Comparison of ENCODE assay signal across 8 cellular contexts in the genomic region with DNA sequence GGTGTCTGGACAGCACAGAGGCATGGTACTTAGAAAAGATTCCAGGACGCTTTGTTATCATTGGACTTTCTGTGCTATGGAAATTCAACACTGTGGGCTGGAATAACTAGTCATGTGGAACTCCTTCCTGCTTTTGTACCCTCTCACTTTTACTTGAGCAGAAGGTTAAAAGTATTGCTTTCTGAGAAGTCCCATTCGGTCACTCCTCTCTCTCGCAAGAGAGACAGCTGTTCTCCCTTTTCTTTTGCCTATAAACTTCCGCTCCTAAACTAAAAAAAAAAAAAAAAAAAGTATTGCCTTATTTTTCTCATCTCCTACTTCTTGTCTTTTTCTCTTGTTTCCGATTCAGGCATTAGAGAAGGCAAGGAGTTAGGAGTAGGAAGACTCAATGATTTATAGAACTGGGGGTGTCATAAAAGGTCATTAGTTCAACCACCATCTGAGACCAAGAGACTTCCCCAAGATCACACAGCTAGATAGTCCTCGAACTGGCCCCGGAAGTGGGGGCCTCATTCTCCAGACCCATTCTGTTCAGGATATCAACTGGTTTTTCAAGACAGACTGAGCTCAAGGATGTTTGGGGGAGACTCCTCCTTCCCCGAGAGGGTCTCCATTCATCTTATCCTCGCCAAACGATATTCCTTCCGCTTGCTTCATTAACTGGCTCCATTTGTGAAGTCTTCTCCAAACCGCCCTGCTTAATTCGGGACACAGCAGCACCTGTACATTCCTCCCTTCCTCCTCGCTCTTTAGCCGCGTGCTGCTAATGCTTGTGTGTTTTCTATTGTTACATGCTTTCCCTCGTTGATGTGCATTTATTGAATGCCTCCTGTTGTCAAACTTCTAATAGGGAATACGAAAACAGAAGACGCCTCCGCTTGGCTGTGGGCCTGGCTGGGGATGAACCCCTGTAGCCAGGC. TPM values are rescaled to one million over a fixed set of nuclear protein-coding genes. Genes with fewer than 3 reads are reported as not detected.
A peak's percentile ranks its signal among the peaks of the same experiment; 100 is the strongest.
DNase-seq lines count a peak whose midpoint lies in the region; ATAC-seq and TF ChIP-seq lines count a peak whose summit lies in the region.

No MANE protein-coding gene starts in this region.

- H3K27me3 ChIP-seq in CD4-positive, CD25-positive, alpha-beta regulatory T cell (ENCODE audit: control insufficient read depth, insufficient read depth, low read length): no peaks in the 10 kb centered on the region

- DNase-seq in CD4-positive, CD25-positive, alpha-beta regulatory T cell: peak in 1 of 3 donors; percentile 59
- DNase-seq in HT1080 (ENCODE audit: low read depth) (peak; percentile 13), UCSD-AML1 (lab: John Stamatoyannopoulos, UW; ENCODE audit: unreplicated experiment) (peak; percentile 65), fibroblast of villous mesenchyme (ENCODE audit: low read depth) (no peak), omental fat pad (ENCODE audit: low spot score) (no peak), NCI-H345 (lab: John Stamatoyannopoulos, UW) (no peak), ecto neural progenitor cell (ENCODE audit: low spot score) (no peak)

- peaks cover 0 to 6% (median 0%) of the 10 kb centered on the region in 7 donors for H3K9me3 Mint-ChIP-seq in CD4-positive, CD25-positive, alpha-beta regulatory T cell

- no peaks in the 10 kb centered on the region for H3K36me3 Mint-ChIP-seq in CD4-positive, CD25-positive, alpha-beta regulatory T cell

- H3K4me3 ChIP-seq in CD4-positive, CD25-positive, alpha-beta regulatory T cell (ENCODE audit: low read depth, low read length): peak overlapping the region; percentile 69
- peak overlapping the region; percentile 66 for H3K4me3 ChIP-seq in fibroblast of villous mesenchyme (ENCODE audit: low read depth, low read length)

- H3K9me3 ChIP-seq in CD4-positive, CD25-positive, alpha-beta regulatory T cell (ENCODE audit: control insufficient read depth in 2 of 2, low read length in 2 of 2): no peaks in the 10 kb centered on the region

- H3K36me3 ChIP-seq in CD4-positive, CD25-positive, alpha-beta regulatory T cell (ENCODE audit: control insufficient read depth, insufficient read depth, low read length): no peaks in the 10 kb centered on the region

- H3K4me3 Mint-ChIP-seq in CD4-positive, CD25-positive, alpha-beta regulatory T cell: peak overlapping the region; percentile 81 to 97 (median 86)

- peaks cover 34 to 52% (median 43%) of the 10 kb centered on the region in 4 donors for H3K4me1 Mint-ChIP-seq in CD4-positive, CD25-positive, alpha-beta regulatory T cell

- ATAC-seq in CD4-positive, CD25-positive, alpha-beta regulatory T cell (ENCODE audit: low read depth in 2 of 2): peak in 1 of 2 donors; percentile 0
- peak; percentile 13 for ATAC-seq in GM18870 (IDR thresholded peaks at IDR 0.05; ENCODE audit: unreplicated experiment)
- ATAC-seq in omental fat pad (ENCODE audit: low FRiP score): peak; percentile 1

- peak overlapping the region; percentile 83 for H3K27ac ChIP-seq in CD4-positive, CD25-positive, alpha-beta regulatory T cell (ENCODE audit: insufficient read depth, low read length, poor library complexity, severe bottlenecking)

- no peak for TF ChIP-seq CTCF in fibroblast of villous mesenchyme (IDR thresholded peaks at IDR 0.05; ENCODE audit: insufficient read depth, low read depth, low read length)
- no peak for TF ChIP-seq CTCF in omental fat pad (IDR thresholded peaks at IDR 0.05)

- peak overlapping the region; percentile 33 to 95 (median 86) for H3K27ac Mint-ChIP-seq in CD4-positive, CD25-positive, alpha-beta regulatory T cell

- peaks cover 42% of the 10 kb centered on the region for H3K4me1 ChIP-seq in CD4-positive, CD25-positive, alpha-beta regulatory T cell (ENCODE audit: control insufficient read depth, insufficient read depth, low read length, poor library complexity, severe bottlenecking)

- H3K27me3 Mint-ChIP-seq in CD4-positive, CD25-positive, alpha-beta regulatory T cell: no peaks in the 10 kb centered on the region

RNA-seq across cellular contexts. Expression of a gene that starts 1.0 kb away (rescaled TPM):
- total RNA-seq in CD4-positive, CD25-positive, alpha-beta regulatory T cell: 22.1 TPM
- polyA plus RNA-seq in CD4-positive, CD25-positive, alpha-beta regulatory T cell: 10 to 100 TPM; 10.4 to 14.3 (median 10.9) TPM
- 17.2 and 19.0 TPM in 2 replicates for total RNA-seq in HT1080 (2014; rRNA removed; shearing (Covaris generic))
- 23.2 and 28.3 TPM in 2 replicates for polyA plus RNA-seq in HT1080 (2015; cell fraction: cytosol; rRNA removed)
- 34.1 and 35.1 TPM in 2 replicates for polyA plus RNA-seq in HT1080 (2015; cell fraction: nucleus; rRNA removed)
- total RNA-seq in fibroblast of villous mesenchyme (25.8 and 38.0 TPM in 2 replicates), omental fat pad (10 to 100 TPM in 3 of 4 donors, 1 to 10 TPM in 1; 7.8 to 19.8 (median 12.3) TPM)

Comparison
In these comparisons a context has a peak if more than half of its experiments do, and no peak if none do; other contexts are left out.
1. DNase-seq: peak in HT1080 (single experiment) and UCSD-AML1 (single experiment); none in fibroblast of villous mesenchyme (single experiment), omental fat pad (single experiment), NCI-H345 (single experiment) and ecto neural progenitor cell (single experiment).